Comparison of ENCODE assay signal across 27 cellular contexts in genomic region chrX:40258909-40259308, GRCh38.
"Had no signal": no experiment of that assay in that cellular context is flagged by ENCODE, and none has a peak within 500 bp of the region (broad histone marks: within the 10 kb centered on the region; RNA-seq: fewer than 3 reads in every experiment).

No MANE protein-coding gene starts in this region.

- H3K4me3 ChIP-seq: stomach, suprapubic skin, testis, thoracic aorta, thyroid gland, tibial artery, tibial nerve, transverse colon, upper lobe of left lung, upper lobe of right lung, uterus, vagina had no signal

- H3K27me3 ChIP-seq: stomach, suprapubic skin, testis, thyroid gland, tibial artery, tibial nerve, transverse colon, upper lobe of left lung, upper lobe of right lung, uterus, vagina had no signal

- ATAC-seq: stimulated activated effector memory CD8-positive, alpha-beta T cell treated with anti-CD3 and anti-CD28 coated beads, Interleukin-12 subunit alpha, Interleukin-12 subunit beta, amount 100 ng/mL, for 72 hours; stimulated activated memory B cell treated with anti-CD40 and anti-IgM and Interleukin-4, amounts not matched to agents 10 μg/mL and 1 μg/mL and 100 μg/mL, for 72 hours; stimulated activated naive B cell treated with anti-CD40 and anti-IgM and Interleukin-4, amounts not matched to agents 10 μg/mL and 1 μg/mL and 100 μg/mL, for 72 hours; stimulated activated naive CD8-positive, alpha-beta T cell treated with anti-CD3 and anti-CD28 coated beads, Interleukin-15, amount 100 ng/mL, for 72 hours; stimulated activated naive CD8-positive, alpha-beta T cell treated with anti-CD3 and anti-CD28 coated beads, Interleukin-15, Interleukin-2, amounts not matched to agents 100 U/mL and 50 U/mL, for 24 hours; upper lobe of right lung had no signal

- H3K27ac ChIP-seq: stomach, suprapubic skin, testis, thoracic aorta, thyroid gland, tibial artery, tibial nerve, transverse colon, upper lobe of left lung, upper lobe of right lung, uterus, vagina had no signal

- H3K36me3 ChIP-seq: stomach, suprapubic skin, thoracic aorta, thyroid gland, tibial artery, tibial nerve, transverse colon, upper lobe of left lung, upper lobe of right lung, uterus, vagina had no signal

- H3K9me3 ChIP-seq: stomach, suprapubic skin, testis, thoracic aorta, thyroid gland, tibial artery, tibial nerve, transverse colon, upper lobe of left lung, upper lobe of right lung, uterus, vagina had no signal

- DNase-seq: stimulated activated CD4-positive, alpha-beta T cell treated with anti-CD3 and anti-CD28 coated beads, Interleukin-2, amount 100 ng/mL, for 48 hours; stimulated activated CD4-positive, alpha-beta T cell treated with anti-CD3 and anti-CD28 coated beads, Interleukin-4, amount 100 ng/mL, for 1 hour; stimulated activated CD4-positive, alpha-beta T cell treated with anti-CD3 and anti-CD28 coated beads, Interleukin-4, amount 100 ng/mL, for 24 hours; stimulated activated CD4-positive, alpha-beta T cell treated with anti-CD3 and anti-CD28 coated beads, Interleukin-4, amount 100 ng/mL, for 4 hours; stimulated activated CD8-positive, alpha-beta memory T cell treated with anti-CD3 and anti-CD28 coated beads, Interleukin-4, amount 100 ng/mL, for 48 hours; stimulated activated naive B cell treated with anti-CD40 and anti-IgM and Interleukin-4, amounts not matched to agents 10 μg/mL and 1 μg/mL and 100 μg/mL, for 72 hours; stimulated activated naive CD4-positive, alpha-beta T cell; stimulated activated naive CD4-positive, alpha-beta T cell treated with Interleukin-2 at 50 U/mL for 16 hours; stimulated activated naive CD8-positive, alpha-beta T cell treated with anti-CD3 and anti-CD28 coated beads, Interleukin-15, amount 100 ng/mL, for 72 hours; stimulated activated naive CD8-positive, alpha-beta T cell treated with anti-CD3 and anti-CD28 coated beads, Interleukin-15, Interleukin-2, amounts not matched to agents 100 U/mL and 50 U/mL, for 24 hours; stomach; substantia nigra; testis; thyroid gland; tibial artery; transverse colon; trophoblast cell; upper lobe of left lung; upper lobe of right lung; uterus had no signal

- FAIRE-seq: urothelium cell line had no signal

- H3K4me1 ChIP-seq: suprapubic skin, testis, transverse colon, upper lobe of right lung, uterus, vagina had no signal
